ENCODE assay signal across 10 cellular contexts in the genomic region with DNA sequence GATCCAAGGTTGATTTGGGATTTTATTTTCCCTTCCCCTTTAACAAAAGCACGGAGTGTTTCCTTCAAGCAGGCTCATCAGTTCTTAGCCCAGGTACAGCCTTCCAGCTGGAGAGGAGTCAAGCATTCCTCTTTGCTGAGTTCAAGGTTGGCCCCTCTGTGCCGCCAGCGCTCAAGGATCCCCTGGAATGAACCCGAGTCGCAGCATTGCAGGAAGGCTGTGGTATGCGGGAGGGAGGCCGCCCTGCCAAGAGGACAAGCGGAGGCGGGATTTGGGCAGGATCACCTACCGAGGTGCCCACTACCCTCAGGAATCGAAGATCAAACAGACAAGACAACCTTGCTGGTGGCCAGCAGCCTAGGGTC. TPM values are rescaled to one million over a fixed set of nuclear protein-coding genes. Genes with fewer than 3 reads are reported as not detected.
A peak's percentile ranks its signal among the peaks of the same experiment; 100 is the strongest.
DNase-seq lines count a peak whose midpoint lies in the region; ATAC-seq and TF ChIP-seq lines count a peak whose summit lies in the region.
"Had no signal": no experiment of that assay in that cellular context is flagged by ENCODE, and none has a peak within 500 bp of the region (broad histone marks: within the 10 kb centered on the region; RNA-seq: fewer than 3 reads in every experiment).

No MANE protein-coding gene starts in this region.

- H3K27ac ChIP-seq in coronary artery: peak overlapping the region; percentile 41 to 86
- peak overlapping the region; percentile 75 for H3K27ac ChIP-seq in lower lobe of right lung
- H3K27ac ChIP-seq in thoracic aorta: peak overlapping the region; percentile 58 to 82

- H3K36me3 ChIP-seq in lower lobe of right lung (no peaks in the 10 kb centered on the region), thoracic aorta (no peaks in the 10 kb centered on the region)

- H3K9me3 ChIP-seq in lower lobe of right lung (no peaks in the 10 kb centered on the region), thoracic aorta (no peaks in the 10 kb centered on the region)

- intact Hi-C loops in lower lobe of right lung (cut with DNase I): no loop called here

- TF ChIP-seq CTCF in coronary artery (IDR thresholded peaks at IDR 0.05) (no peak), lower lobe of right lung (IDR thresholded peaks at IDR 0.05) (no peak), thoracic aorta (IDR thresholded peaks at IDR 0.05) (no peak)

- H3K4me1 ChIP-seq in lower lobe of right lung (peaks cover 37% of the 10 kb centered on the region), thoracic aorta (ENCODE audit: control insufficient read depth in 1 of 2, low read depth in 2 of 2) (peaks cover 18 to 37% of the 10 kb centered on the region in 2 donors)

- H3K4me3 ChIP-seq in coronary artery: peak overlapping the region; percentile 31
- H3K4me3 ChIP-seq in lower lobe of right lung: no peak overlapping the region
- peak overlapping the region; percentile 45 for H3K4me3 ChIP-seq in thoracic aorta

- peak; percentile 36 for DNase-seq in HCEC 1CT
- peak; percentile 87 for DNase-seq in coronary artery (ENCODE audit: low spot score)
- DNase-seq in lower lobe of right lung: peak; percentile 87
- DNase-seq in thoracic aorta (ENCODE audit: low spot score): peak; percentile 48
- DNase-seq in SKM-1 (lab: John Stamatoyannopoulos, UW; ENCODE audit: unreplicated experiment): no peak
- no peak for DNase-seq in Ammon's horn (ENCODE audit: low spot score)
- DNase-seq in HEK293T (ENCODE audit: extremely low spot score): no peak
- DNase-seq: effector memory CD4-positive, alpha-beta T cell; NCI-H1417 had no signal

- POLR2A ChIA-PET in HEK293T (lab: Yijun Ruan, JAX): no interaction called here

- ATAC-seq in lower lobe of right lung: peak; percentile 83 to 93
- ATAC-seq in thoracic aorta (ENCODE audit: insufficient number of reproducible peaks, low FRiP score, low read depth): peak; percentile 67
- ATAC-seq in GM21619 (IDR thresholded peaks at IDR 0.05; ENCODE audit: unreplicated experiment): no peak

- CTCF ChIA-PET in HEK293T (lab: Yijun Ruan, JAX): no interaction called here

- H3K27me3 ChIP-seq in lower lobe of right lung (ENCODE audit: low read depth) (no peaks in the 10 kb centered on the region), thoracic aorta (replicated peaks; ENCODE audit: insufficient read depth) (no peaks in the 10 kb centered on the region)

TF ChIP-seq in HEK293T, 16 proteins besides CTCF, POLR2A, EP300 and RAD21:
- no peak for TF ChIP-seq L3MBTL2 (conservative IDR thresholded peaks at IDR 0.05)
- no peak for TF ChIP-seq SUZ12 (IDR thresholded peaks at IDR 0.05)
- no peak for TF ChIP-seq ELF4 (IDR thresholded peaks at IDR 0.05)

RNA-seq across cellular contexts. Expression of gene NCOR2, which starts 53.9 kb away (rescaled TPM):
- total RNA-seq in lower lobe of right lung (318 TPM), thoracic aorta (100 to 1,000 TPM; 228 to 229 TPM)

Comparison
In these comparisons a context has a peak if more than half of its experiments do, and no peak if none do; other contexts are left out.
1. DNase-seq: peak in HCEC 1CT (single experiment), coronary artery (single experiment), lower lobe of right lung (single experiment) and thoracic aorta (single experiment); none in SKM-1 (single experiment), Ammon's horn (single experiment) and HEK293T (single experiment).
2. Peak in every context shown above with its lines, with median percentiles within 50 percentile points of each other: H3K27ac ChIP-seq.